Comparison of ENCODE assay signal across 15 cellular contexts in genomic region chr6:48915591-48915990, GRCh38.
A peak's percentile ranks its signal among the peaks of the same experiment; 100 is the strongest.
DNase-seq lines count a peak whose midpoint lies in the region; ATAC-seq and TF ChIP-seq lines count a peak whose summit lies in the region.
"Had no signal": no experiment of that assay in that cellular context is flagged by ENCODE, and none has a peak within 500 bp of the region (broad histone marks: within the 10 kb centered on the region; RNA-seq: fewer than 3 reads in every experiment).

No MANE protein-coding gene starts in this region.

- no peak for DNase-seq in cardiac fibroblast (ENCODE audit: low read depth in 2 of 2)
- no peak for DNase-seq in fibroblast of villous mesenchyme (ENCODE audit: low read depth)
- no peak for DNase-seq in progenitor cell of endocrine pancreas (ENCODE audit: low spot score, unreplicated experiment)
- no peak for DNase-seq in stimulated activated naive CD4-positive, alpha-beta T cell (lab: John Stamatoyannopoulos, UW)
- DNase-seq in NCI-H774 (lab: John Stamatoyannopoulos, UW), result no peak
- DNase-seq: Calu3; CD4-positive, alpha-beta T cell; DMS 273 treated with DMSO at 0.1 percent for 48 hours; GM23248; H7 had no signal

- H3K9me3 Mint-ChIP-seq in progenitor cell of endocrine pancreas (ENCODE audit: low read depth), result peaks cover 7% of the 10 kb centered on the region

- H3K27ac ChIP-seq in C4-2B, result peak overlapping the region; percentile 53; the same call in 1 of the 2 replicates
- H3K27ac ChIP-seq: BLaER1 treated with 17β-estradiol and CSF1 and Interleukin-3, amounts not matched to agents 10 nM and 100 nM; GM23248 had no signal

- H3K27me3 Mint-ChIP-seq in progenitor cell of endocrine pancreas, result no peaks in the 10 kb centered on the region
- H3K27me3 Mint-ChIP-seq: CD4-positive, alpha-beta T cell had no signal

- H3K4me3 ChIP-seq in cardiac fibroblast (replicated peaks in 1 of 2; ENCODE audit: low read depth in 2 of 2, low read length in 2 of 2) (no peak overlapping the region), fibroblast of villous mesenchyme (ENCODE audit: low read depth, low read length) (no peak overlapping the region)
- H3K4me3 ChIP-seq: BLaER1 treated with 17β-estradiol and CSF1 and Interleukin-3, amounts not matched to agents 10 nM and 100 nM; GM12878; GM23248; K562 had no signal

- H3K36me3 Mint-ChIP-seq in progenitor cell of endocrine pancreas (ENCODE audit: insufficient read depth), result no peaks in the 10 kb centered on the region

- no peak overlapping the region for H3K27ac Mint-ChIP-seq in progenitor cell of endocrine pancreas
- H3K27ac Mint-ChIP-seq: CD4-positive, alpha-beta T cell had no signal

- no peak overlapping the region for H3K4me3 Mint-ChIP-seq in progenitor cell of endocrine pancreas (ENCODE audit: low read depth)
- H3K4me3 Mint-ChIP-seq: CD4-positive, alpha-beta T cell had no signal

- no peak for ATAC-seq in HG02759 (IDR thresholded peaks at IDR 0.05; ENCODE audit: unreplicated experiment)
- ATAC-seq: GM12878, K562 had no signal

- peaks cover 11% of the 10 kb centered on the region for H3K4me1 Mint-ChIP-seq in progenitor cell of endocrine pancreas (ENCODE audit: low read depth)

- TF ChIP-seq CTCF in C4-2B (conservative IDR thresholded peaks at IDR 0.05) (no peak), cardiac fibroblast (IDR thresholded peaks at IDR 0.05; ENCODE audit: low read depth, low read length) (peak; percentile 17), fibroblast of villous mesenchyme (IDR thresholded peaks at IDR 0.05; ENCODE audit: insufficient read depth, low read depth, low read length) (peak; percentile 4), progenitor cell of endocrine pancreas (IDR thresholded peaks at IDR 0.05; ENCODE audit: unreplicated experiment) (peak; percentile 31)
